In the genomic region with DNA sequence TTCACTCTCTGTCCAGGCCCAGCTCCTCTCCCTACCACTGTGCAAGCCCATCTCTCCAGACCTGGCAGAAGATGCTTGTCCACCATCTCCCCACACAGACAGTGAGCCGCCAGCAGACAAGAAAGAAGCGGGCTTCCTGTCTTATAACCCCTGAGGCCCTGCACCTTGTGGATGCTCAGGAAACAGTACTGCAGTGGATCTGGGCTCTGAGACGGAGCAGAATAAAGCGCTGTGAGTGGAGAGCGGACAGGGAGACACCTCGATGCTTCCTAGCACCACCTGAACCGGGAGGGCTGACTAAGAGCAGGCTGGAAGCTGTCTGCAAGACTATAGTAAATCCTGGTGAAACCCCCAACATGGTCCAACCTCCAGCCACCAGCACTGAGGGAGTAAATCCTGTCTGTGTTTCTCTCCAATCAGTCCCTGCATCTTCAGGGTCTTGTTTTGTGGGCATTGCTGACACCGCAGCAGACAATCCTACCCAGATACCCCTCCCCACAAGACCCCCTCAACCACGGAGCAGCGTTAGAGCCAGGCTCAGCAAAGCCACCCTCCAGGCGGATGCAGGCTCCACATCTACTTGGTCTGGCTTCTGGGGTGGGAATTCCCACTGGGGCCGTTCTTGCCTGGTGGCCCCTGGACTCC, we compare ENCODE assay signal across 8 cellular contexts. TPM values are rescaled to one million over a fixed set of nuclear protein-coding genes. Genes with fewer than 3 reads are reported as not detected.
A peak's percentile ranks its signal among the peaks of the same experiment; 100 is the strongest.
DNase-seq lines count a peak whose midpoint lies in the region; ATAC-seq and TF ChIP-seq lines count a peak whose summit lies in the region.

No MANE protein-coding gene starts in this region.

- TF ChIP-seq POLR2A in gastroesophageal sphincter (IDR thresholded peaks at IDR 0.05) = no peak

- H3K27ac ChIP-seq in WERI-Rb-1 (peak overlapping the region; percentile 50), gastroesophageal sphincter (peak overlapping the region in 3 of 4 donors; percentile 69 to 79 (median 71)), stomach smooth muscle (ENCODE audit: low read length) (peak overlapping the region; percentile 88)

- no peak for TF ChIP-seq EP300 in gastroesophageal sphincter (IDR thresholded peaks at IDR 0.05)

- no peaks in the 10 kb centered on the region for H3K9me3 ChIP-seq in WERI-Rb-1 (ENCODE audit: severe bottlenecking)
- no peaks in the 10 kb centered on the region for H3K9me3 ChIP-seq in gastroesophageal sphincter
- H3K9me3 ChIP-seq in stomach smooth muscle (ENCODE audit: control insufficient read depth in 2 of 2, low read length in 2 of 2) = no peaks in the 10 kb centered on the region

- 0 to 83% methylated on average over 1 of the region's 12 CpGs for WGBS in gastroesophageal sphincter (ENCODE audit: low coverage in 1 of 2), 2 donors

- H3K4me1 ChIP-seq in gastroesophageal sphincter = peaks cover 0 to 26% (median 6%) of the 10 kb centered on the region in 3 donors
- peaks cover 32% of the 10 kb centered on the region for H3K4me1 ChIP-seq in stomach smooth muscle (ENCODE audit: control insufficient read depth, insufficient read depth, low read length)

- TF ChIP-seq CTCF in WERI-Rb-1 (IDR thresholded peaks at IDR 0.05; ENCODE audit: low read depth, low read length) (no peak), gastroesophageal sphincter (IDR thresholded peaks at IDR 0.05) (no peak)

- peak; percentile 3 for ATAC-seq in HG02642 (IDR thresholded peaks at IDR 0.05; ENCODE audit: poor library complexity, unreplicated experiment)
- ATAC-seq in gastroesophageal sphincter = no peak
- ATAC-seq in HG02623 (IDR thresholded peaks at IDR 0.05; ENCODE audit: unreplicated experiment) = no peak
- no peak for ATAC-seq in HG03175 (IDR thresholded peaks at IDR 0.05; ENCODE audit: unreplicated experiment)

- H3K27me3 ChIP-seq in WERI-Rb-1 (ENCODE audit: insufficient read depth, low read depth, severe bottlenecking) = no peaks in the 10 kb centered on the region
- H3K27me3 ChIP-seq in gastroesophageal sphincter = no peaks in the 10 kb centered on the region
- H3K27me3 ChIP-seq in stomach smooth muscle (ENCODE audit: control insufficient read depth in 1 of 2, insufficient read depth in 2 of 2, low read length in 2 of 2) = no peaks in the 10 kb centered on the region

- peak overlapping the region; percentile 23 to 58 for H3K9ac ChIP-seq in stomach smooth muscle (ENCODE audit: low read length in 2 of 2)

- DNase-seq in WERI-Rb-1 (no peak), DMS79 treated with DMSO at 0.1 percent for 48 hours (lab: John Stamatoyannopoulos, UW) (no peak), UCSD-AML1 (lab: John Stamatoyannopoulos, UW; ENCODE audit: unreplicated experiment) (no peak)

- no peak overlapping the region for H3K4me3 ChIP-seq in WERI-Rb-1 (ENCODE audit: low read depth, low read length)
- no peak overlapping the region for H3K4me3 ChIP-seq in gastroesophageal sphincter
- H3K4me3 ChIP-seq in stomach smooth muscle (ENCODE audit: low read length in 2 of 2) = no peak overlapping the region

- peaks cover 100% of the 10 kb centered on the region for H3K36me3 ChIP-seq in WERI-Rb-1
- peaks cover 0 to 99% of the 10 kb centered on the region in 2 donors for H3K36me3 ChIP-seq in gastroesophageal sphincter
- peaks cover 28 to 44% of the 10 kb centered on the region in 2 donors for H3K36me3 ChIP-seq in stomach smooth muscle (ENCODE audit: control insufficient read depth in 2 of 2, insufficient read depth in 2 of 2, low read length in 2 of 2)

RNA-seq across cellular contexts. Expression of a gene that starts 18.7 kb away (rescaled TPM):
- not detected for total RNA-seq in gastroesophageal sphincter

RNA-seq across cellular contexts. Expression of a gene that starts 25.5 kb away (rescaled TPM):
- total RNA-seq in gastroesophageal sphincter = 1 to 10 TPM in 1 of 4 donors, not detected in 3; 1.6 TPM

RNA-seq across cellular contexts. Expression of a gene that starts 39.4 kb away (rescaled TPM):
- 10 to 100 TPM in 3 of 4 donors, 1 to 10 TPM in 1; 8.8 to 24.3 (median 19.0) TPM for total RNA-seq in gastroesophageal sphincter
